19 cellular contexts compared by ENCODE assay signal in the genomic region with DNA sequence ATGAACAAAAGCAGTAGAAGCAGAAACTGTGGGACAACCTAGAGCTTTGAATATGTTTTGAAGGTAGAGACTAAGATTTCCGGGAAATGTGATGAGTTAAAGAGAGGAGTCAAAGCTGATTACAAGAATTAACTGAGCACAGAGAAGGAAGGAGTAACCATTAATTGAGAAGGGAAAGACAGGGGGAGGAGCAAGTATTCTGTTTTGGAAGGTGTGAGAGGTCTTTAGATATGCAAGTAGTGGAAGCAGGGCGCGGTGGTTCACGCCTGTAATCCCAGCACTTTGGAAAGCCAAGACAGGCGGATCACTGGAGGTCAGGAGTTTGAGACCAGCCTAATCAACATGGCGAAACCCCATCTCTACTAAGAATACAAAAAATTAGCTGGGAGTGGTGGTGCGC.
DNase-seq lines count a peak whose midpoint lies in the region; ATAC-seq and TF ChIP-seq lines count a peak whose summit lies in the region.
"Had no signal": no experiment of that assay in that cellular context is flagged by ENCODE, and none has a peak within 500 bp of the region (broad histone marks: within the 10 kb centered on the region; RNA-seq: fewer than 3 reads in every experiment).

No MANE protein-coding gene starts in this region.

- no peaks in the 10 kb centered on the region for H3K36me3 Mint-ChIP-seq in MCF 10A (ENCODE audit: insufficient read depth, unreplicated experiment)
- peaks cover 8% of the 10 kb centered on the region for H3K36me3 Mint-ChIP-seq in WTC11
- H3K36me3 Mint-ChIP-seq: IgD-negative memory B cell had no signal

- no peaks in the 10 kb centered on the region for H3K4me1 Mint-ChIP-seq in MCF 10A (ENCODE audit: insufficient read depth, unreplicated experiment)
- peaks cover 45% of the 10 kb centered on the region for H3K4me1 Mint-ChIP-seq in WTC11
- H3K4me1 Mint-ChIP-seq: IgD-negative memory B cell had no signal

- TF ChIP-seq CTCF in mammary epithelial cell (conservative IDR thresholded peaks at IDR 0.05 in 1 of 2, IDR thresholded peaks at IDR 0.05 in 1 of 2; ENCODE audit: extremely low read depth in 1 of 2, insufficient read depth in 1 of 2, low read depth in 1 of 2, low read length in 2 of 2), result no peak
- no peak for TF ChIP-seq CTCF in MCF 10A (IDR thresholded peaks at IDR 0.05; ENCODE audit: unreplicated experiment)
- TF ChIP-seq CTCF in WTC11 (IDR thresholded peaks at IDR 0.05), result no peak

- H3K4me3 Mint-ChIP-seq in MCF 10A (ENCODE audit: unreplicated experiment) (no peak overlapping the region), WTC11 (no peak overlapping the region)
- H3K4me3 Mint-ChIP-seq: CD4-positive, alpha-beta T cell; HFFc6; IgD-negative memory B cell had no signal

- H2BK5ac ChIP-seq in neuronal stem cell (ENCODE audit: low read length), result no peak overlapping the region

- H3K27me3 ChIP-seq in mammary epithelial cell (ENCODE audit: insufficient read depth, low read length) (no peaks in the 10 kb centered on the region), neuronal stem cell (ENCODE audit: control insufficient read depth in 3 of 3, insufficient read depth in 3 of 3, low read depth in 1 of 3, low read length in 3 of 3) (no peaks in the 10 kb centered on the region)

- H2BK15ac ChIP-seq in neuronal stem cell (ENCODE audit: low read length), result no peak overlapping the region

- in situ Hi-C loops in mammary epithelial cell (cut with MboI; ENCODE audit: low sequenced_read_pairs in 2 of 2), result no loop called here

- no peak overlapping the region for H3K14ac ChIP-seq in neuronal stem cell (ENCODE audit: low read length)

- H3K79me1 ChIP-seq in neuronal stem cell (ENCODE audit: low read depth, low read length), result no peaks in the 10 kb centered on the region

- ATAC-seq in WTC11 (peak; percentile 65), esophagus mucosa (no peak), HG03432 (IDR thresholded peaks at IDR 0.05; ENCODE audit: unreplicated experiment) (no peak)
- ATAC-seq: A549, HCT116, HepG2 had no signal

- POLR2A ChIA-PET in MCF 10A (lab: Yijun Ruan, JAX), result no interaction called here
- POLR2A ChIA-PET in WTC11 (lab: Charles Lee), result interaction anchor here (0.7 kb wide), 1 partner anchor 211 kb away, joined by 3 read pairs; no protein-coding TSS in a partner anchor

- H3K79me2 ChIP-seq in mammary epithelial cell (ENCODE audit: insufficient read depth, low read length), result no peaks in the 10 kb centered on the region

- H3K27ac Mint-ChIP-seq in MCF 10A (ENCODE audit: low read depth, unreplicated experiment) (no peak overlapping the region), WTC11 (peak overlapping the region; percentile 55)
- H3K27ac Mint-ChIP-seq: CD4-positive, alpha-beta T cell; HFFc6; IgD-negative memory B cell had no signal

- H3K27ac ChIP-seq in mammary epithelial cell (ENCODE audit: insufficient read depth, low read depth, low read length), result no peak overlapping the region
- H3K27ac ChIP-seq in neuronal stem cell (replicated peaks; ENCODE audit: low read length), result no peak overlapping the region
- H3K27ac ChIP-seq: 22Rv1, A549, C4-2B had no signal

- H3K4me3 ChIP-seq in mammary epithelial cell (replicated peaks in 1 of 3; ENCODE audit: insufficient read depth in 1 of 3, low read depth in 2 of 3, low read length in 3 of 3) (no peak overlapping the region), neuronal stem cell (ENCODE audit: low read length in 2 of 2) (no peak overlapping the region)
- H3K4me3 ChIP-seq: A549 had no signal

- CTCF ChIA-PET in mammary epithelial cell (lab: Charles Lee; ENCODE audit: low non-redundant PET), result no interaction called here
- CTCF ChIA-PET in MCF 10A (lab: Yijun Ruan, JAX), result no interaction called here
- CTCF ChIA-PET in WTC11 (lab: Charles Lee), result no interaction called here

- no peak overlapping the region for H3K4me2 ChIP-seq in mammary epithelial cell (ENCODE audit: insufficient read depth, low read depth, low read length)
- H3K4me2 ChIP-seq in neuronal stem cell (ENCODE audit: insufficient read depth, low read length, poor library complexity, severe bottlenecking), result no peak overlapping the region
- H3K4me2 ChIP-seq: A549 had no signal

- H2BK120ac ChIP-seq in neuronal stem cell (ENCODE audit: low read depth, low read length), result no peak overlapping the region

- no peak overlapping the region for H3K18ac ChIP-seq in neuronal stem cell (ENCODE audit: low read length)

- DNase-seq in mammary epithelial cell (no peak), MCF 10A (ENCODE audit: unreplicated experiment) (no peak), WTC11 (ENCODE audit: low spot score) (no peak), neuronal stem cell (ENCODE audit: low spot score) (no peak), pons (ENCODE audit: low spot score) (no peak)
- DNase-seq: AML-193; Caco-2; CD4-positive, alpha-beta T cell; GDM1; HFFc6; KBM-7 had no signal

- 100% methylated on average over 1 of the region's 7 CpGs for WGBS in mammary epithelial cell (ENCODE audit: low coverage, missing lambda C conversion rate)
- no CpG with 5 or more reads among the region's 7 CpGs for WGBS in neuronal stem cell (ENCODE audit: extremely low coverage in 2 of 2, insufficient read length in 2 of 2, insufficient replicate concordance in 1 of 2), 2 donors

- no peak overlapping the region for H2BK12ac ChIP-seq in neuronal stem cell (ENCODE audit: low read length)

- H3K9me3 ChIP-seq in mammary epithelial cell (replicated peaks; ENCODE audit: insufficient read depth, low read length) (no peaks in the 10 kb centered on the region), neuronal stem cell (replicated peaks in 1 of 2; ENCODE audit: control insufficient read depth in 2 of 2, insufficient read depth in 1 of 2, low read depth in 1 of 2, low read length in 2 of 2) (no peaks in the 10 kb centered on the region)
- H3K9me3 ChIP-seq: A549, Caco-2 had no signal

- no peak overlapping the region for H3K4ac ChIP-seq in neuronal stem cell (ENCODE audit: low read length)

- peak overlapping the region; percentile 44 for H2AFZ ChIP-seq in mammary epithelial cell (ENCODE audit: low read depth, low read length)
- peak overlapping the region; percentile 46 for H2AFZ ChIP-seq in neuronal stem cell (ENCODE audit: low read length)

- no peaks in the 10 kb centered on the region for H3K27me3 Mint-ChIP-seq in MCF 10A (ENCODE audit: insufficient read depth, unreplicated experiment)
- no peaks in the 10 kb centered on the region for H3K27me3 Mint-ChIP-seq in WTC11 (ENCODE audit: low read depth)
- H3K27me3 Mint-ChIP-seq: CD4-positive, alpha-beta T cell; IgD-negative memory B cell had no signal

- no TSS peak for BruUV-seq in mammary epithelial cell (replicated peaks; lab: Mats Ljungman, UMichigan)
- BruUV-seq in MCF 10A (replicated peaks; lab: Mats Ljungman, UMichigan), result no TSS peak

- dilution Hi-C loops in mammary epithelial cell (cut with HindIII; ENCODE audit: low sequenced_read_pairs), result no loop called here

- H3K36me3 ChIP-seq in mammary epithelial cell (ENCODE audit: insufficient read depth, low read length) (no peaks in the 10 kb centered on the region), neuronal stem cell (replicated peaks in 1 of 2; ENCODE audit: control insufficient read depth in 2 of 2, insufficient read depth in 2 of 2, low read length in 2 of 2) (no peaks in the 10 kb centered on the region)

- H4K91ac ChIP-seq in neuronal stem cell (ENCODE audit: low read depth, low read length, poor library complexity), result no peak overlapping the region

- H3K23ac ChIP-seq in neuronal stem cell (ENCODE audit: low read depth, low read length, poor library complexity), result no peak overlapping the region

- H3K9ac ChIP-seq in mammary epithelial cell (ENCODE audit: insufficient read depth, low read length) (no peak overlapping the region), neuronal stem cell (ENCODE audit: low read depth, low read length, poor library complexity) (no peak overlapping the region)

- no peaks in the 10 kb centered on the region for H4K20me1 ChIP-seq in mammary epithelial cell (ENCODE audit: insufficient read depth, low read length)

- H3K9me3 Mint-ChIP-seq in MCF 10A (ENCODE audit: unreplicated experiment), result no peaks in the 10 kb centered on the region
- peaks cover 10% of the 10 kb centered on the region for H3K9me3 Mint-ChIP-seq in WTC11

- no peak overlapping the region for H2AK5ac ChIP-seq in neuronal stem cell (ENCODE audit: low read depth, low read length)

- no peak overlapping the region for H4K8ac ChIP-seq in neuronal stem cell (ENCODE audit: low read depth, low read length)

- H3K4me1 ChIP-seq in mammary epithelial cell (ENCODE audit: insufficient read depth, low read length) (peaks cover 6% of the 10 kb centered on the region), neuronal stem cell (ENCODE audit: control insufficient read depth in 2 of 2, insufficient read depth in 1 of 2, low read depth in 1 of 2, low read length in 2 of 2) (peaks cover 0 to 6% of the 10 kb centered on the region in 2 donors)
- H3K4me1 ChIP-seq: A549, Caco-2 had no signal

- intact Hi-C loops in mammary epithelial cell (cut with micrococcal nuclease) (no loop called here), MCF 10A (cut with micrococcal nuclease) (no loop called here)
